In the genomic region with DNA sequence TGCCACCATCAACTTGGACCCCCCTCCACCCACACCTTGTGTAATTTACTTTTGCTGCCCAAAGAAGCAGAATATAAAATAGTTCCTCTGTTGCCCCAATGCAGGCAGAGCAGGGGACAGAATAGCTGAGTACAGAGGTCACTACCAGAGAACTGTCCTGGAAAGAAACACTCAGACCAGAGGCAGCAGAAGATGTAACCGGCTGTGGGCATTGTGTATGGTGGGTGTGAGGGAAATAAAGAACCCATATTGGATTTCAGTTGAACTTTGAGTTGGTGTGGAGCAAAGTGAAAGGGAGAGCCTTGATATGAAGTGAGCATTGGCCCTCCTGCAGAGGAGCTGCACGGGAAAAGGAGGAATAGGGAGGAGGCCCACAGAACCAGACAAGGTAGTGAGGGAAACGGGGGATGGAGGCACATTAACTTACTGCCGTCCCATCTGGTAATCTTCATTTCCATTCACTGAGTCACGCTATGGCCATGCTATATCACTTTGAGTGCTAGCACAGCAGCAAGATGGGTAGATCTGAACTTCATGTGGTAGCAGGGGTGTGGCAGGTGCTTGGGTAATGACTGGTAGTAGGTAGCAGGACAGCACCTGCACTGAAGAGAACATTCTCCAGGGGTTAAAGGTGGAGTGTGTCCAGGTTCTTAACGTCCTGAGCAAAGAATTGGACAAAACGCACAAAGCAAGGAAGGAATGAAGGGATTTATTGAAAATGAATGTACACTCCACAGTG, we compare ENCODE assay signal across 18 cellular contexts. TPM values are rescaled to one million over a fixed set of nuclear protein-coding genes. Genes with fewer than 3 reads are reported as not detected.
DNase-seq lines count a peak whose midpoint lies in the region; ATAC-seq, FAIRE-seq and TF ChIP-seq lines count a peak whose summit lies in the region.
"Had no signal": no experiment of that assay in that cellular context is flagged by ENCODE, and none has a peak within 500 bp of the region (broad histone marks: within the 10 kb centered on the region; RNA-seq: fewer than 3 reads in every experiment).

No MANE protein-coding gene starts in this region.

- CTCF ChIA-PET in HEK293 (lab: Yijun Ruan, JAX) = no interaction called here

- peak; percentile 58 for ATAC-seq in esophagus mucosa
- ATAC-seq: HCT116 had no signal

- H3K27me3 Mint-ChIP-seq in astrocyte (ENCODE audit: low read depth, unreplicated experiment) = peaks cover under 1% of the 10 kb centered on the region

- no peaks in the 10 kb centered on the region for H4K20me1 ChIP-seq in astrocyte (ENCODE audit: insufficient read depth, low read length)

- H3K9me3 ChIP-seq in HEK293 (ENCODE audit: control insufficient read depth, insufficient read depth, low read depth, low read length) (no peaks in the 10 kb centered on the region), astrocyte (ENCODE audit: insufficient read depth, low read depth, low read length) (peaks cover 3% of the 10 kb centered on the region), neuron (ENCODE audit: low read length) (no peaks in the 10 kb centered on the region)

- no peak overlapping the region for H3K27ac Mint-ChIP-seq in astrocyte (ENCODE audit: unreplicated experiment)

- peak overlapping the region; percentile 37 for H3K4me2 ChIP-seq in astrocyte (ENCODE audit: low read length)

- DNase-seq in astrocyte (ENCODE audit: low read depth) = no peak
- no peak for DNase-seq in T1000 (lab: John Stamatoyannopoulos, UW)
- DNase-seq in H4 (ENCODE audit: low spot score) = no peak
- DNase-seq in NCI-H1092 (lab: John Stamatoyannopoulos, UW) = no peak
- DNase-seq in stimulated activated CD4-positive, alpha-beta T cell treated with anti-CD3 and anti-CD28 coated beads, Interleukin-1b, Interleukin-23, amount 100 ng/mL, for 48 hours = no peak
- DNase-seq: Karpas-422, NCI-H1930, NCI-H2171, NCI-H446 treated with DMSO at 0.1 percent for 48 hours, NCI-H774, Peyer's patch, SHP77 treated with DMSO at 0.1 percent for 48 hours had no signal

- peaks cover 16% of the 10 kb centered on the region for H3K4me1 Mint-ChIP-seq in astrocyte (ENCODE audit: low read depth, unreplicated experiment)

- H3K27ac ChIP-seq in HEK293 (ENCODE audit: extremely low read depth, low read depth, low read length) = no peak overlapping the region
- no peak overlapping the region for H3K27ac ChIP-seq in astrocyte (ENCODE audit: low read depth, low read length)
- H3K27ac ChIP-seq: C4-2B, Peyer's patch had no signal

- no peak overlapping the region for H3K4me3 Mint-ChIP-seq in astrocyte (ENCODE audit: unreplicated experiment)

- TF ChIP-seq CTCF in HEK293 (tag by site-specific recombination; IDR thresholded peaks at IDR 0.05) = no peak
- TF ChIP-seq CTCF in astrocyte (IDR thresholded peaks at IDR 0.05; ENCODE audit: insufficient read depth, low read depth, low read length) = no peak

- no peak for FAIRE-seq in astrocyte (lab: Jason Lieb, UNC)
- FAIRE-seq: A204.1 had no signal

- no peaks in the 10 kb centered on the region for H3K36me3 Mint-ChIP-seq in astrocyte (ENCODE audit: low read depth, unreplicated experiment)

- no peaks in the 10 kb centered on the region for H3K36me3 ChIP-seq in HEK293 (ENCODE audit: control insufficient read depth in 2 of 2, insufficient read depth in 1 of 2, low read length in 2 of 2)
- H3K36me3 ChIP-seq in astrocyte (ENCODE audit: insufficient read depth, low read length) = no peaks in the 10 kb centered on the region
- no peaks in the 10 kb centered on the region for H3K36me3 ChIP-seq in neuron (ENCODE audit: insufficient read depth, low read length)
- H3K36me3 ChIP-seq: Peyer's patch had no signal

- H3K79me2 ChIP-seq in astrocyte (ENCODE audit: insufficient read depth, low read length) = no peaks in the 10 kb centered on the region

- H2AFZ ChIP-seq in astrocyte (ENCODE audit: low read depth, low read length) (no peak overlapping the region), neuron (ENCODE audit: low read depth, low read length) (peak overlapping the region; percentile 24)

- no peaks in the 10 kb centered on the region for H3K9me3 Mint-ChIP-seq in astrocyte (ENCODE audit: unreplicated experiment)

- H3K4me3 ChIP-seq in HEK293 (ENCODE audit: low read depth, low read length) (no peak overlapping the region), astrocyte (ENCODE audit: insufficient read depth, low read depth, low read length) (no peak overlapping the region), neuron (ENCODE audit: low read length) (no peak overlapping the region)
- H3K4me3 ChIP-seq: Peyer's patch had no signal

- POLR2A ChIA-PET in HEK293 (lab: Yijun Ruan, JAX) = no interaction called here

- H3K9ac ChIP-seq in astrocyte (ENCODE audit: low read length) = no peak overlapping the region

- H3K27me3 ChIP-seq in astrocyte (ENCODE audit: insufficient read depth, low read length) (no peaks in the 10 kb centered on the region), neuron (ENCODE audit: insufficient read depth, low read length) (peaks cover 4% of the 10 kb centered on the region)
- H3K27me3 ChIP-seq: Peyer's patch had no signal

- H3K4me1 ChIP-seq in HEK293 (ENCODE audit: control insufficient read depth, insufficient read depth, low read length) (no peaks in the 10 kb centered on the region), astrocyte (ENCODE audit: insufficient read depth, low read length) (peaks cover 17% of the 10 kb centered on the region), neuron (ENCODE audit: insufficient read depth, low read length) (peaks cover 5% of the 10 kb centered on the region)
- H3K4me1 ChIP-seq: Peyer's patch had no signal

TF ChIP-seq in HEK293, 187 proteins besides CTCF, POLR2A, EP300 and RAD21 (continues in another document):
- TF ChIP-seq, protein P1, sequence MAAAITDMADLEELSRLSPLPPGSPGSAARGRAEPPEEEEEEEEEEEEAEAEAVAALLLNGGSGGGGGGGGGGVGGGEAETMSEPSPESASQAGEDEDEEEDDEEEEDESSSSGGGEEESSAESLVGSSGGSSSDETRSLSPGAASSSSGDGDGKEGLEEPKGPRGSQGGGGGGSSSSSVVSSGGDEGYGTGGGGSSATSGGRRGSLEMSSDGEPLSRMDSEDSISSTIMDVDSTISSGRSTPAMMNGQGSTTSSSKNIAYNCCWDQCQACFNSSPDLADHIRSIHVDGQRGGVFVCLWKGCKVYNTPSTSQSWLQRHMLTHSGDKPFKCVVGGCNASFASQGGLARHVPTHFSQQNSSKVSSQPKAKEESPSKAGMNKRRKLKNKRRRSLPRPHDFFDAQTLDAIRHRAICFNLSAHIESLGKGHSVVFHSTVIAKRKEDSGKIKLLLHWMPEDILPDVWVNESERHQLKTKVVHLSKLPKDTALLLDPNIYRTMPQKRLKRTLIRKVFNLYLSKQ (tag by site-specific recombination; IDR thresholded peaks at IDR 0.05; ENCODE audit: borderline replicate concordance) = no peak
- no peak for TF ChIP-seq ZNF677 (tag by site-specific recombination; IDR thresholded peaks at IDR 0.05)
- TF ChIP-seq ZNF792 (tag by site-specific recombination; IDR thresholded peaks at IDR 0.05) = no peak
- no peak for TF ChIP-seq ZBTB1 (tag by site-specific recombination; IDR thresholded peaks at IDR 0.05)
- TF ChIP-seq, protein P2, sequence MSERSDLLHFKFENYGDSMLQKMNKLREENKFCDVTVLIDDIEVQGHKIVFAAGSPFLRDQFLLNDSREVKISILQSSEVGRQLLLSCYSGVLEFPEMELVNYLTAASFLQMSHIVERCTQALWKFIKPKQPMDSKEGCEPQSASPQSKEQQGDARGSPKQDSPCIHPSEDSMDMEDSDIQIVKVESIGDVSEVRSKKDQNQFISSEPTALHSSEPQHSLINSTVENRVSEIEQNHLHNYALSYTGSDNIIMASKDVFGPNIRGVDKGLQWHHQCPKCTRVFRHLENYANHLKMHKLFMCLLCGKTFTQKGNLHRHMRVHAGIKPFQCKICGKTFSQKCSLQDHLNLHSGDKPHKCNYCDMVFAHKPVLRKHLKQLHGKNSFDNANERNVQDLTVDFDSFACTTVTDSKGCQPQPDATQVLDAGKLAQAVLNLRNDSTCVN (tag by site-specific recombination; optimal IDR thresholded peaks at IDR 0.05) = no peak
- no peak for TF ChIP-seq HOXD13 (CRISPR knock-in tag; IDR thresholded peaks at IDR 0.05; ENCODE audit: borderline replicate concordance)
- peak; percentile 54; the same call in 1 of the 2 replicates for TF ChIP-seq ZFHX2 (tag by site-specific recombination; conservative IDR thresholded peaks at IDR 0.05)
- TF ChIP-seq ZNF214 (tag by site-specific recombination; IDR thresholded peaks at IDR 0.05; ENCODE audit: borderline replicate concordance) = no peak
- TF ChIP-seq, protein P3, sequence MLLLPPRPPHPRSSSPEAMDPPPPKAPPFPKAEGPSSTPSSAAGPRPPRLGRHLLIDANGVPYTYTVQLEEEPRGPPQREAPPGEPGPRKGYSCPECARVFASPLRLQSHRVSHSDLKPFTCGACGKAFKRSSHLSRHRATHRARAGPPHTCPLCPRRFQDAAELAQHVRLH (tag by site-specific recombination; IDR thresholded peaks at IDR 0.05) = no peak
- TF ChIP-seq ZNF132 (tag by site-specific recombination; IDR thresholded peaks at IDR 0.05; ENCODE audit: borderline replicate concordance) = no peak
- no peak for TF ChIP-seq ZNF596 (tag by site-specific recombination; IDR thresholded peaks at IDR 0.05)
- TF ChIP-seq EGR2 (tag by site-specific recombination; IDR thresholded peaks at IDR 0.05; ENCODE audit: low read depth) = peak; percentile 78
- TF ChIP-seq, protein P4, sequence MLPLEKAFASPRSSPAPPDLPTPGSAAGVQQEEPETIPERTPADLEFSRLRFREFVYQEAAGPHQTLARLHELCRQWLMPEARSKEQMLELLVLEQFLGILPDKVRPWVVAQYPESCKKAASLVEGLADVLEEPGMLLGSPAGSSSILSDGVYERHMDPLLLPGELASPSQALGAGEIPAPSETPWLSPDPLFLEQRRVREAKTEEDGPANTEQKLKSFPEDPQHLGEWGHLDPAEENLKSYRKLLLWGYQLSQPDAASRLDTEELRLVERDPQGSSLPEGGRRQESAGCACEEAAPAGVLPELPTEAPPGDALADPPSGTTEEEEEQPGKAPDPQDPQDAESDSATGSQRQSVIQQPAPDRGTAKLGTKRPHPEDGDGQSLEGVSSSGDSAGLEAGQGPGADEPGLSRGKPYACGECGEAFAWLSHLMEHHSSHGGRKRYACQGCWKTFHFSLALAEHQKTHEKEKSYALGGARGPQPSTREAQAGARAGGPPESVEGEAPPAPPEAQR (tag by site-specific recombination; IDR thresholded peaks at IDR 0.05) = no peak

RNA-seq across cellular contexts. Expression of a gene that starts 56.3 kb away (rescaled TPM):
- 28.9 and 32.6 TPM in 2 replicates for total RNA-seq in astrocyte
- 23.7 TPM for total RNA-seq in esophagus mucosa
- 19.1 and 24.9 TPM in 2 replicates for total RNA-seq in H4 (2014; rRNA removed; shearing (Covaris generic))
